In the genomic region with DNA sequence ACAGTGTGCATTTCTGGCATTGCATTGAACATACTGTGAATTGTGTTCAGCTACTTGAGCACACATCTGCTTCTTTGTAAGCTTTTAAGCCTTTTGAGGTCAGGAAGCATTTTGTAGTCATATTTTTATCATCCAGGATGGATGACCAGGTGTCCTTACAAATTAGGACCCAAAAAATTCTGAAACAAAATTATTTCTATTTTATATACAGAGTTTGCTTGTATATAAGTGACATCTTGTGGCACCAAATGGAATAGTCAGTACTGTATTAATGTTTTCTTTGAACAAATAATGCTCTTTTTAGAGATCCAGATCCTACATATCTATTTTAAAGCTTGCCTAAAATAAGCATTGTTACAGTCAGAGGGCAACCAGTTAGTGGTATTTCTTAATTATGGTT, we compare ENCODE assay signal across 11 cellular contexts. TPM values are rescaled to one million over a fixed set of nuclear protein-coding genes. Genes with fewer than 3 reads are reported as not detected.
DNase-seq lines count a peak whose midpoint lies in the region; ATAC-seq and TF ChIP-seq lines count a peak whose summit lies in the region.
"Had no signal": no experiment of that assay in that cellular context is flagged by ENCODE, and none has a peak within 500 bp of the region (broad histone marks: within the 10 kb centered on the region; RNA-seq: fewer than 3 reads in every experiment).

No MANE protein-coding gene starts in this region.

- no peak overlapping the region for H3K4me3 Mint-ChIP-seq in effector memory CD8-positive, alpha-beta T cell

- H3K27ac Mint-ChIP-seq in effector memory CD8-positive, alpha-beta T cell = no peak overlapping the region

- H3K9ac ChIP-seq in HCT116 (ENCODE audit: low read length) = no peak overlapping the region

- H3K36me3 Mint-ChIP-seq in effector memory CD8-positive, alpha-beta T cell (ENCODE audit: insufficient read depth) = peaks cover 2% of the 10 kb centered on the region

- no peak overlapping the region for H3K27ac ChIP-seq in HCT116 (ENCODE audit: low read depth, low read length)
- H3K27ac ChIP-seq: SJSA1 had no signal

- H3K4me1 Mint-ChIP-seq in effector memory CD8-positive, alpha-beta T cell (ENCODE audit: low read depth in 2 of 2) = no peaks in the 10 kb centered on the region

- intact Hi-C loops in HCT116 (cut with micrococcal nuclease) = loop anchor here (2.0 to 5.0 kb wide), 3 partner anchors 210 to 1090 kb away; no protein-coding TSS in a partner anchor

- no peak overlapping the region for H3K4me3 ChIP-seq in HCT116 (replicated peaks in 1 of 2; ENCODE audit: low read depth in 1 of 2, low read length in 2 of 2)
- H3K4me3 ChIP-seq: SJSA1 had no signal

- CTCF ChIA-PET in HCT116 (lab: Charles Lee) = interaction anchor here (0.8 to 1.9 kb wide), 2 partner anchors 88 to 786 kb away, joined by 3 to 10 read pairs; no protein-coding TSS in a partner anchor

- RAD21 ChIA-PET in HCT116 (lab: Charles Lee; ENCODE audit: low non-redundant PET in 1 of 2, low total read pairs in 2 of 2, uncharacterized antibody in 2 of 2, unreplicated experiment in 2 of 2) = no interaction called here

- no peaks in the 10 kb centered on the region for H3K79me2 ChIP-seq in HCT116 (ENCODE audit: insufficient read depth, low read length)

- no peaks in the 10 kb centered on the region for H3K9me2 ChIP-seq in HCT116 (ENCODE audit: insufficient read depth)

- POLR2A ChIA-PET in HCT116 (lab: Charles Lee) = interaction anchor here (0.6 kb wide), 1 partner anchor 69 kb away, joined by 3 read pairs; the partner anchor contains the start of gene EXOSC8

- TF ChIP-seq RAD21 in HCT116 (IDR thresholded peaks at IDR 0.05; ENCODE audit: low read depth) = peak; percentile 54

- no peaks in the 10 kb centered on the region for H4K20me1 ChIP-seq in HCT116 (ENCODE audit: insufficient read depth)

- H3K9me3 Mint-ChIP-seq in effector memory CD8-positive, alpha-beta T cell = no peaks in the 10 kb centered on the region

- peaks cover 5 to 6% of the 10 kb centered on the region in 2 donors for H3K27me3 Mint-ChIP-seq in effector memory CD8-positive, alpha-beta T cell

- DNase-seq in AML-193 (lab: John Stamatoyannopoulos, UW) (peak; percentile 42 to 51), HCT116 (ENCODE audit: low read depth, low spot score) (peak; percentile 0), SW480 (ENCODE audit: low spot score) (peak; percentile 25), iris pigment epithelial cell (ENCODE audit: low read depth) (peak; percentile 32), GM20000 (ENCODE audit: low spot score) (no peak), COR-L47 (lab: John Stamatoyannopoulos, UW) (no peak), A172 (ENCODE audit: low spot score) (no peak)
- DNase-seq in effector memory CD8-positive, alpha-beta T cell = no peak
- DNase-seq: activated CD8-positive, alpha-beta memory T cell treated with anti-CD3 and anti-CD28 coated beads, Interleukin-2, amount 50 U/mL, for 48 hours had no signal

- no peak overlapping the region for H3K4me2 ChIP-seq in HCT116 (ENCODE audit: low read length)

- no TSS peak for BruUV-seq in HCT116 (replicated peaks; lab: Mats Ljungman, UMichigan)

- ATAC-seq in HCT116 = peak; percentile 59; the same call in 1 of the 2 replicates
- ATAC-seq in effector memory CD8-positive, alpha-beta T cell (replicated peaks) = no peak

- no peak for TF ChIP-seq POLR2A in HCT116 (IDR thresholded peaks at IDR 0.05; ENCODE audit: borderline replicate concordance, extremely low read depth, insufficient read depth, insufficient read length)

- peak; percentile 13 to 38 (median 26); a peak in 4 of 6 replicates for TF ChIP-seq CTCF in HCT116 (IDR thresholded peaks at IDR 0.05 in 2 of 3, conservative IDR thresholded peaks at IDR 0.05 in 1 of 3; ENCODE audit: borderline replicate concordance in 1 of 3, insufficient read depth in 1 of 3, low read depth in 2 of 3, low read length in 2 of 3)
- TF ChIP-seq CTCF in GM20000 (IDR thresholded peaks at IDR 0.05; ENCODE audit: extremely low read depth, missing control alignments) = no peak

- H2AFZ ChIP-seq in HCT116 (ENCODE audit: low read depth, low read length, poor library complexity, severe bottlenecking) = no peak overlapping the region

- no peaks in the 10 kb centered on the region for H3K9me3 ChIP-seq in HCT116 (ENCODE audit: control insufficient read depth in 1 of 2, insufficient read depth in 1 of 2, low read depth in 1 of 2, low read length in 2 of 2)
- H3K9me3 ChIP-seq: SJSA1 had no signal

- H3K27me3 ChIP-seq in HCT116 (ENCODE audit: insufficient read depth, low read length) = no peaks in the 10 kb centered on the region
- H3K27me3 ChIP-seq: SJSA1 had no signal

- H3K4me1 ChIP-seq in HCT116 (ENCODE audit: control insufficient read depth in 1 of 2, insufficient read depth in 2 of 2, low read length in 2 of 2) = no peaks in the 10 kb centered on the region
- H3K4me1 ChIP-seq: SJSA1 had no signal

- H3K36me3 ChIP-seq in HCT116 (ENCODE audit: control insufficient read depth in 1 of 2, insufficient read depth in 2 of 2, low read length in 2 of 2) = no peaks in the 10 kb centered on the region
- H3K36me3 ChIP-seq: SJSA1 had no signal

TF ChIP-seq in HCT116, 20 proteins besides CTCF, POLR2A, EP300 and RAD21:
- no peak for TF ChIP-seq YY1 (IDR thresholded peaks at IDR 0.05; ENCODE audit: extremely low read depth, insufficient replicate concordance, low read depth, low read length)
- TF ChIP-seq, protein P1, sequence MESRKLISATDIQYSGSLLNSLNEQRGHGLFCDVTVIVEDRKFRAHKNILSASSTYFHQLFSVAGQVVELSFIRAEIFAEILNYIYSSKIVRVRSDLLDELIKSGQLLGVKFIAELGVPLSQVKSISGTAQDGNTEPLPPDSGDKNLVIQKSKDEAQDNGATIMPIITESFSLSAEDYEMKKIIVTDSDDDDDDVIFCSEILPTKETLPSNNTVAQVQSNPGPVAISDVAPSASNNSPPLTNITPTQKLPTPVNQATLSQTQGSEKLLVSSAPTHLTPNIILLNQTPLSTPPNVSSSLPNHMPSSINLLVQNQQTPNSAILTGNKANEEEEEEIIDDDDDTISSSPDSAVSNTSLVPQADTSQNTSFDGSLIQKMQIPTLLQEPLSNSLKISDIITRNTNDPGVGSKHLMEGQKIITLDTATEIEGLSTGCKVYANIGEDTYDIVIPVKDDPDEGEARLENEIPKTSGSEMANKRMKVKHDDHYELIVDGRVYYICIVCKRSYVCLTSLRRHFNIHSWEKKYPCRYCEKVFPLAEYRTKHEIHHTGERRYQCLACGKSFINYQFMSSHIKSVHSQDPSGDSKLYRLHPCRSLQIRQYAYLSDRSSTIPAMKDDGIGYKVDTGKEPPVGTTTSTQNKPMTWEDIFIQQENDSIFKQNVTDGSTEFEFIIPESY (IDR thresholded peaks at IDR 0.05; ENCODE audit: extremely low read depth, insufficient replicate concordance, low read length) = no peak
- no peak for TF ChIP-seq REST (IDR thresholded peaks at IDR 0.05; ENCODE audit: low read depth)
- TF ChIP-seq FOSL1 (IDR thresholded peaks at IDR 0.05; ENCODE audit: low read depth) = no peak
- TF ChIP-seq ELF1 (IDR thresholded peaks at IDR 0.05; ENCODE audit: borderline replicate concordance, low read depth) = no peak
- no peak for TF ChIP-seq EGR1 (IDR thresholded peaks at IDR 0.05; ENCODE audit: low read depth)
- no peak for TF ChIP-seq CBX3 (IDR thresholded peaks at IDR 0.05; ENCODE audit: low read depth)
- TF ChIP-seq SRF (IDR thresholded peaks at IDR 0.05; ENCODE audit: low read depth) = no peak
- TF ChIP-seq ZFX (IDR thresholded peaks at IDR 0.05) = no peak
- TF ChIP-seq EZH2phosphoT487 (IDR thresholded peaks at IDR 0.05; ENCODE audit: borderline replicate concordance) = no peak
- no peak for TF ChIP-seq POLR2AphosphoS5 (IDR thresholded peaks at IDR 0.05; ENCODE audit: low read depth, low read length)
- no peak for TF ChIP-seq SP1 (IDR thresholded peaks at IDR 0.05; ENCODE audit: low read depth)
- TF ChIP-seq ZNF274 (IDR thresholded peaks at IDR 0.05; ENCODE audit: low read depth, low read length) = no peak
- TF ChIP-seq CEBPB (IDR thresholded peaks at IDR 0.05; ENCODE audit: low read depth) = no peak
- TF ChIP-seq EZH2 (IDR thresholded peaks at IDR 0.05) = no peak

RNA-seq across cellular contexts. Expression of gene SUPT20H, which starts 9.5 kb away (rescaled TPM):
- 42.9 TPM for total RNA-seq in HCT116 (2021; ENCODE audit: unreplicated experiment)
- 26.6 and 29.5 TPM in 2 replicates for polyA plus RNA-seq in HCT116 (2012)
- 34.3 and 45.2 TPM in 2 replicates for total RNA-seq in A172 (2014; rRNA removed; shearing (Covaris generic))

RNA-seq across cellular contexts. Expression of gene CSNK1A1L, which starts 36.5 kb away (rescaled TPM):
- not detected for total RNA-seq in HCT116 (2021; ENCODE audit: unreplicated experiment)
- not detected in 2 replicates for polyA plus RNA-seq in HCT116 (2012)
- total RNA-seq in A172 (2014; rRNA removed; shearing (Covaris generic)) = not detected in 2 replicates
- total RNA-seq: pulmonary artery endothelial cell, SJSA1 had no signal

Comparison
In these comparisons a context has a peak if more than half of its experiments do, and no peak if none do; other contexts are left out.
1. DNase-seq: peak in AML-193 (2 of 2), HCT116 (single experiment), SW480 (single experiment) and iris pigment epithelial cell (single experiment); none in GM20000 (single experiment), COR-L47 (single experiment), A172 (single experiment) and effector memory CD8-positive, alpha-beta T cell (0 of 3).